Comparison of ENCODE assay signal across 9 cellular contexts in the genomic region with DNA sequence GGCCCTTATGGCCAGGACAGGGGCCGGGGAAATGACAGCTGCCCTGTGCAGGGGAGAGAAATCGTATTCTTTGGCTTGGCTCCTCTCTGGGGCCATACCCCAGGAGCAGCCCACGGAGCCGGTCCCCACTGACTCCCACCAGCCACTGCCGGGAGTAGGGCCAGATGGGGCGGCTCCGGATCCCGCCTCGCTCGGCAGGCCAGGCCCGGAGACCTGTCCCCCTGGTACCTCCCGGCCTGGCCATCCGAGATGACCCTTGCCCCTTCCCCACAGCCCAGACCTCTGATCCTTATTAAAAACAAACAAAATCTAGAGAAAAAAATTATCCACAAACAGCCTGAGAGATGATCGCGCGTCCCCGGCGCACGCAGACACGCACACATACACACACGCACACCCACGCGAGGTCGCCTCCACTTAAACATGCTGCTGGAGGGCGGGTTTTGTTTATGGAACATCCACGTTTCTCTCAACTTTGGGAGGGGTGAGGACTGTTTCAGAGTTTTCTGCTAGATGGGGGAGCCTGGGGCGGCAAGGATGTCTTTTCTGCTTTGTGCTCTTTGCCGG. TPM values are rescaled to one million over a fixed set of nuclear protein-coding genes. Genes with fewer than 3 reads are reported as not detected.
A peak's percentile ranks its signal among the peaks of the same experiment; 100 is the strongest.
DNase-seq lines count a peak whose midpoint lies in the region; FAIRE-seq and TF ChIP-seq lines count a peak whose summit lies in the region.
"Had no signal": no experiment of that assay in that cellular context is flagged by ENCODE, and none has a peak within 500 bp of the region (broad histone marks: within the 10 kb centered on the region; RNA-seq: fewer than 3 reads in every experiment).

No MANE protein-coding gene starts in this region.

- H3K27ac Mint-ChIP-seq in brain, result peak overlapping the region; percentile 98 to 100 (median 99)

- peak overlapping the region; percentile 74 for H2AFZ ChIP-seq in keratinocyte (ENCODE audit: control insufficient read depth, low read length)

- H3K4me1 Mint-ChIP-seq in brain, result peaks cover 64% of the 10 kb centered on the region

- TF ChIP-seq CTCF in brain (conservative IDR thresholded peaks at IDR 0.05), result no peak
- no peak for TF ChIP-seq CTCF in keratinocyte (optimal IDR thresholded peaks at IDR 0.05 in 1 of 3, IDR thresholded peaks at IDR 0.05 in 1 of 3, conservative IDR thresholded peaks at IDR 0.05 in 1 of 3; ENCODE audit: extremely low read depth in 1 of 3, insufficient read depth in 2 of 3, low read length in 3 of 3)

- no peaks in the 10 kb centered on the region for H4K20me1 ChIP-seq in keratinocyte (ENCODE audit: control insufficient read depth, extremely low read depth, insufficient read depth, low read length)

- peak overlapping the region; percentile 70 for H3K4me2 ChIP-seq in keratinocyte (ENCODE audit: control insufficient read depth, extremely low read depth, insufficient read depth, low read depth, low read length)

- H3K9me3 ChIP-seq in keratinocyte (ENCODE audit: control insufficient read depth, low read depth, low read length), result no peaks in the 10 kb centered on the region

- DNase-seq in Ammon's horn (ENCODE audit: low spot score) (peak; percentile 56), HuH-7.5 (ENCODE audit: low spot score) (peak; percentile 75), keratinocyte (ENCODE audit: low read depth, low spot score) (no peak), stromal cell of bone marrow (ENCODE audit: low read depth) (peak; percentile 21), SIG-M5 treated with dmso at 0.1 percent for 504 hours (lab: John Stamatoyannopoulos, UW; ENCODE audit: unreplicated experiment) (no peak), midbrain (lab: John Stamatoyannopoulos, UW) (no peak)
- DNase-seq in activated CD4-positive, CD25-positive, alpha-beta regulatory T cell (lab: John Stamatoyannopoulos, UW), result no peak

- no peaks in the 10 kb centered on the region for H3K36me3 Mint-ChIP-seq in brain

- peaks cover 6% of the 10 kb centered on the region for H3K27me3 ChIP-seq in keratinocyte (ENCODE audit: control insufficient read depth, extremely low read depth, insufficient read depth, low read length)

- peaks cover 3% of the 10 kb centered on the region for H3K4me1 ChIP-seq in keratinocyte (ENCODE audit: control insufficient read depth, extremely low read depth, insufficient read depth, low read length)

- H3K79me2 ChIP-seq in keratinocyte (ENCODE audit: control insufficient read depth, insufficient read depth, low read length), result no peaks in the 10 kb centered on the region

- H3K9me1 ChIP-seq in keratinocyte (ENCODE audit: control insufficient read depth, extremely low read depth, insufficient read depth, low read length), result no peaks in the 10 kb centered on the region

- peak overlapping the region; percentile 67 to 88 (median 86) for H3K4me3 Mint-ChIP-seq in brain

- FAIRE-seq in keratinocyte (lab: Jason Lieb, UNC), result no peak

- dilution Hi-C loops in keratinocyte (cut with MboI; ENCODE audit: extremely low pct_ligation_motif_present, low sequenced_read_pairs), result no loop called here

- H3K9me3 Mint-ChIP-seq in brain, result peaks cover 0 to 11% (median 0%) of the 10 kb centered on the region in 5 experiments

- H3K9ac ChIP-seq in keratinocyte (ENCODE audit: control insufficient read depth, extremely low read depth, insufficient read depth, low read length), result peak overlapping the region; percentile 62

- no peak overlapping the region for H3K4me3 ChIP-seq in keratinocyte (ENCODE audit: control insufficient read depth in 2 of 3, extremely low read depth in 1 of 3, insufficient read depth in 2 of 3, low read depth in 1 of 3, low read length in 3 of 3)

- H3K27ac ChIP-seq in keratinocyte (ENCODE audit: control insufficient read depth, insufficient read depth, low read length), result no peak overlapping the region
- H3K27ac ChIP-seq: HL-60 had no signal

- H3K27me3 Mint-ChIP-seq in brain, result no peaks in the 10 kb centered on the region

- no peaks in the 10 kb centered on the region for H3K36me3 ChIP-seq in keratinocyte (ENCODE audit: control insufficient read depth in 2 of 2, extremely low read depth in 1 of 2, insufficient read depth in 2 of 2, low read length in 2 of 2)

RNA-seq across cellular contexts. Expression of a gene that starts 59.1 kb away (rescaled TPM):
- polyA plus RNA-seq in brain (ENCODE audit: insufficient read depth, low read depth, low replicate concordance) (not detected), keratinocyte (not detected in 3 replicates)
- not detected for polyA plus RNA-seq in keratinocyte (2011; ENCODE audit: low read depth)
- polyA plus RNA-seq in keratinocyte (2011; cell fraction: cytosol; rRNA removed), result not detected in 2 replicates
- polyA plus RNA-seq in keratinocyte (2011; cell fraction: nucleus; rRNA removed), result not detected in 2 replicates
- polyA plus RNA-seq in keratinocyte (2012; ENCODE audit: low replicate concordance), result not detected in 2 replicates
- not detected in 3 replicates for polyA minus RNA-seq in keratinocyte
- not detected for polyA minus RNA-seq in keratinocyte (2011; cell fraction: cytosol; rRNA and poly(A)+ RNA removed)
- not detected in 2 replicates for polyA minus RNA-seq in keratinocyte (2011; cell fraction: nucleus; rRNA and poly(A)+ RNA removed)

Comparison
In these comparisons a context has a peak if more than half of its experiments do, and no peak if none do; other contexts are left out.
1. DNase-seq: peak in Ammon's horn (single experiment), HuH-7.5 (single experiment) and stromal cell of bone marrow (single experiment); none in keratinocyte (single experiment), activated CD4-positive, CD25-positive, alpha-beta regulatory T cell (0 of 4), SIG-M5 treated with dmso at 0.1 percent for 504 hours (single experiment) and midbrain (single experiment).